Comparison of ENCODE assay signal across 20 cellular contexts in the genomic region with DNA sequence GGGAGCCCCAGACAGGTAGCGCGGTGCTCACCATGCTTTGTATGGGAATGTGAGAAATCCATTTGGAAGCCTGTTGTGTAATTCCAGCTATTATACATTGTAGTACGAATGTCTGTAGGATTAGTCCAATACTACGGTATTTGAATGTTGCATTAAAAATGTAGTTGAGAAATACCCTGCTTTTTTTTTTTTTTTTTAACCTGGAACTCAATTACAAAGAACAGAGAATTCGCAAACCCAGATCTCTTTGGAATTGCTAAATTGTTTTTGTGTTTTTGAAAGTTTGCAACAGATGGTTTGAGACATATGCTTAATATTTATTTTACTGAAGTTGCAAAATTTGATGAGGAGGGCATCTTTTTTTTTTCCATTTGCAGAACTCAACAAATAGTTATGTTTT.
DNase-seq lines count a peak whose midpoint lies in the region; ATAC-seq and TF ChIP-seq lines count a peak whose summit lies in the region.
"Had no signal": no experiment of that assay in that cellular context is flagged by ENCODE, and none has a peak within 500 bp of the region (broad histone marks: within the 10 kb centered on the region; RNA-seq: fewer than 3 reads in every experiment).

No MANE protein-coding gene starts in this region.

- H3K4me1 Mint-ChIP-seq in mesothelial cell of epicardium: peaks cover 7% of the 10 kb centered on the region
- H3K4me1 Mint-ChIP-seq: B cell, IgD-negative memory B cell had no signal

- H3K36me3 ChIP-seq in IMR-90 (ENCODE audit: control insufficient read depth, insufficient read depth, low read length) (no peaks in the 10 kb centered on the region), adipocyte (ENCODE audit: control insufficient read depth, insufficient read depth, low read length, severe bottlenecking) (no peaks in the 10 kb centered on the region)
- H3K36me3 ChIP-seq: BLaER1 treated with 17β-estradiol and CSF1 and Interleukin-3, amounts not matched to agents 10 nM and 100 nM had no signal

- dilution Hi-C loops in IMR-90 (cut with HindIII; ENCODE audit: low sequenced_read_pairs, unreplicated experiment): no loop called here

- no CpG with 5 or more reads among the region's 5 CpGs for WGBS in IMR-90 (ENCODE audit: extremely low coverage in 2 of 2, insufficient read length in 1 of 2), 2 experiments

- H3K18ac ChIP-seq in IMR-90 (ENCODE audit: low read depth, low read length): no peak overlapping the region

- TF ChIP-seq CTCF in AG09319 (IDR thresholded peaks at IDR 0.05; ENCODE audit: low read depth, low read length) (no peak), IMR-90 (conservative IDR thresholded peaks at IDR 0.05; ENCODE audit: low read depth, low read length) (no peak), mesothelial cell of epicardium (IDR thresholded peaks at IDR 0.05; ENCODE audit: unreplicated experiment) (no peak)

- H2BK20ac ChIP-seq in IMR-90 (ENCODE audit: low read depth, low read length): no peak overlapping the region

- no peaks in the 10 kb centered on the region for H3K79me1 ChIP-seq in IMR-90 (ENCODE audit: low read depth in 1 of 2, low read length in 2 of 2)

- H2AK9ac ChIP-seq in IMR-90 (replicated peaks; ENCODE audit: low read depth, low read length, poor library complexity): no peak overlapping the region

- no peak overlapping the region for H3K4me3 Mint-ChIP-seq in mesothelial cell of epicardium
- H3K4me3 Mint-ChIP-seq: B cell; CD8-positive, alpha-beta T cell; IgD-negative memory B cell had no signal

- no peak overlapping the region for H4K8ac ChIP-seq in IMR-90 (ENCODE audit: low read depth in 2 of 2, low read length in 2 of 2)

- H4K91ac ChIP-seq in IMR-90 (ENCODE audit: insufficient read depth, low read depth, low read length): no peak overlapping the region

- no peak overlapping the region for H2BK120ac ChIP-seq in IMR-90 (ENCODE audit: low read depth, low read length)

- H3K14ac ChIP-seq in IMR-90 (replicated peaks; ENCODE audit: low read depth, low read length): no peak overlapping the region

- intact Hi-C loops in IMR-90 (cut with micrococcal nuclease): no loop called here

- no peak overlapping the region for H3K4ac ChIP-seq in IMR-90 (ENCODE audit: low read depth, low read length)

- H2AK5ac ChIP-seq in IMR-90 (ENCODE audit: low read depth, low read length): no peak overlapping the region

- no peaks in the 10 kb centered on the region for H3K4me1 ChIP-seq in IMR-90 (ENCODE audit: control insufficient read depth, insufficient read depth, low read length)
- H3K4me1 ChIP-seq in adipocyte (ENCODE audit: control insufficient read depth, insufficient read depth, low read length): no peaks in the 10 kb centered on the region
- H3K4me1 ChIP-seq: A549 had no signal

- H3K27me3 ChIP-seq in IMR-90 (ENCODE audit: control insufficient read depth, insufficient read depth, low read length): no peaks in the 10 kb centered on the region
- H3K27me3 ChIP-seq in adipocyte (replicated peaks; ENCODE audit: control insufficient read depth, insufficient read depth, low read length): no peaks in the 10 kb centered on the region
- H3K27me3 ChIP-seq: BLaER1 treated with 17β-estradiol and CSF1 and Interleukin-3, amounts not matched to agents 10 nM and 100 nM had no signal

- H3K36me3 Mint-ChIP-seq in mesothelial cell of epicardium: no peaks in the 10 kb centered on the region
- H3K36me3 Mint-ChIP-seq: CD8-positive, alpha-beta T cell had no signal

- H3K9me1 ChIP-seq in IMR-90 (ENCODE audit: insufficient read depth, low read length): no peaks in the 10 kb centered on the region

- H3K4me2 ChIP-seq in IMR-90 (ENCODE audit: low read depth, low read length): no peak overlapping the region
- H3K4me2 ChIP-seq: A549 had no signal

- no peak for TF ChIP-seq RAD21 in IMR-90 (IDR thresholded peaks at IDR 0.05; ENCODE audit: low read length)

- no peak overlapping the region for H3K27ac ChIP-seq in IMR-90 (ENCODE audit: insufficient read depth, low read length)
- H3K27ac ChIP-seq: 22Rv1; A549; BLaER1 treated with 17β-estradiol and CSF1 and Interleukin-3, amounts not matched to agents 10 nM and 100 nM; HL-60 had no signal

- no peak overlapping the region for H2BK15ac ChIP-seq in IMR-90 (ENCODE audit: low read depth, low read length)

- DNase-seq in AG09319 (ENCODE audit: extremely low read depth, low read depth) (peak; percentile 12), IMR-90 (peak; percentile 1), adipocyte (ENCODE audit: low read depth) (peak; percentile 77), fibroblast of gingiva (ENCODE audit: low read depth) (peak; percentile 73), mesothelial cell of epicardium (ENCODE audit: low spot score in 2 of 2, unreplicated experiment in 2 of 2) (no peak), amygdala (lab: John Stamatoyannopoulos, UW) (no peak)
- no peak for DNase-seq in activated effector memory CD4-positive, alpha-beta T cell treated with Interleukin-2 at 50 U/mL for 16 hours
- DNase-seq: Calu3; CD8-positive, alpha-beta T cell; DMS79 treated with DMSO at 0.1 percent for 48 hours; GF-D8; HCEC 1CT had no signal

- POLR2A ChIA-PET in IMR-90 (lab: Charles Lee; ENCODE audit: unreplicated experiment): no interaction called here

- no peak overlapping the region for H4K5ac ChIP-seq in IMR-90 (ENCODE audit: low read depth, low read length)

- no peaks in the 10 kb centered on the region for H3K9me3 Mint-ChIP-seq in mesothelial cell of epicardium

- H4K20me1 ChIP-seq in IMR-90 (ENCODE audit: insufficient read depth, low read length): no peaks in the 10 kb centered on the region
- H4K20me1 ChIP-seq: BLaER1 treated with 17β-estradiol and CSF1 and Interleukin-3, amounts not matched to agents 10 nM and 100 nM had no signal

- no peaks in the 10 kb centered on the region for H3K9me3 ChIP-seq in IMR-90 (ENCODE audit: control insufficient read depth, insufficient read depth, low read length)
- H3K9me3 ChIP-seq in adipocyte (ENCODE audit: control insufficient read depth, low read length): no peaks in the 10 kb centered on the region
- H3K9me3 ChIP-seq: A549; BLaER1 treated with 17β-estradiol and CSF1 and Interleukin-3, amounts not matched to agents 10 nM and 100 nM had no signal

- H2BK5ac ChIP-seq in IMR-90 (ENCODE audit: low read depth, low read length, poor library complexity, severe bottlenecking): no peak overlapping the region

- CTCF ChIA-PET in IMR-90 (lab: Yijun Ruan, JAX): no interaction called here

- BruUV-seq in IMR-90 (replicated peaks; lab: Mats Ljungman, UMichigan): no TSS peak

- H2AFZ ChIP-seq in IMR-90 (replicated peaks; ENCODE audit: low read length, poor library complexity): no peak overlapping the region

- H3K9ac ChIP-seq in IMR-90 (ENCODE audit: low read depth, low read length) (no peak overlapping the region), adipocyte (ENCODE audit: low read length) (no peak overlapping the region)
- H3K9ac ChIP-seq: BLaER1 treated with 17β-estradiol and CSF1 and Interleukin-3, amounts not matched to agents 10 nM and 100 nM had no signal

- in situ Hi-C loops in IMR-90 (cut with MboI; ENCODE audit: low sequenced_read_pairs): no loop called here

- H3K4me3 ChIP-seq in IMR-90 (ENCODE audit: insufficient read depth, low read depth, low read length) (no peak overlapping the region), adipocyte (ENCODE audit: low read length) (no peak overlapping the region)
- H3K4me3 ChIP-seq: A549; BLaER1 treated with 17β-estradiol and CSF1 and Interleukin-3, amounts not matched to agents 10 nM and 100 nM; GM12878 had no signal

- no peak for TF ChIP-seq POLR2A in IMR-90 (IDR thresholded peaks at IDR 0.05; ENCODE audit: low read depth, low read length)

- no peak overlapping the region for H3K56ac ChIP-seq in IMR-90 (ENCODE audit: extremely low read depth, insufficient read depth, low read length)

- ATAC-seq in IMR-90 (ENCODE audit: low read depth) (no peak), HG03175 (IDR thresholded peaks at IDR 0.05; ENCODE audit: unreplicated experiment) (no peak)
- ATAC-seq: A549; CD8-positive, alpha-beta T cell; GM12878 had no signal

- H3K27me3 Mint-ChIP-seq in mesothelial cell of epicardium (ENCODE audit: low read depth): no peaks in the 10 kb centered on the region
- H3K27me3 Mint-ChIP-seq: B cell, IgD-negative memory B cell had no signal

- H3K27ac Mint-ChIP-seq in mesothelial cell of epicardium: no peak overlapping the region
- H3K27ac Mint-ChIP-seq: B cell; CD8-positive, alpha-beta T cell; IgD-negative memory B cell had no signal

- no peak overlapping the region for H3K23ac ChIP-seq in IMR-90 (ENCODE audit: low read depth, low read length)

TF ChIP-seq in IMR-90, 13 proteins besides CTCF, POLR2A, EP300 and RAD21:
- no peak for TF ChIP-seq BHLHE40 (IDR thresholded peaks at IDR 0.05; ENCODE audit: low read depth, low read length)
- TF ChIP-seq, protein P1, sequence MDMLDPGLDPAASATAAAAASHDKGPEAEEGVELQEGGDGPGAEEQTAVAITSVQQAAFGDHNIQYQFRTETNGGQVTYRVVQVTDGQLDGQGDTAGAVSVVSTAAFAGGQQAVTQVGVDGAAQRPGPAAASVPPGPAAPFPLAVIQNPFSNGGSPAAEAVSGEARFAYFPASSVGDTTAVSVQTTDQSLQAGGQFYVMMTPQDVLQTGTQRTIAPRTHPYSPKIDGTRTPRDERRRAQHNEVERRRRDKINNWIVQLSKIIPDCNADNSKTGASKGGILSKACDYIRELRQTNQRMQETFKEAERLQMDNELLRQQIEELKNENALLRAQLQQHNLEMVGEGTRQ (IDR thresholded peaks at IDR 0.05; ENCODE audit: low read depth, low read length): no peak
- no peak for TF ChIP-seq RCOR1 (IDR thresholded peaks at IDR 0.05; ENCODE audit: insufficient replicate concordance, low read length)
- no peak for TF ChIP-seq MXI1 (IDR thresholded peaks at IDR 0.05; ENCODE audit: borderline replicate concordance, low read depth, low read length)
- TF ChIP-seq NFE2L2 (IDR thresholded peaks at IDR 0.05; ENCODE audit: low read depth, low read length): no peak
- TF ChIP-seq, protein P2, sequence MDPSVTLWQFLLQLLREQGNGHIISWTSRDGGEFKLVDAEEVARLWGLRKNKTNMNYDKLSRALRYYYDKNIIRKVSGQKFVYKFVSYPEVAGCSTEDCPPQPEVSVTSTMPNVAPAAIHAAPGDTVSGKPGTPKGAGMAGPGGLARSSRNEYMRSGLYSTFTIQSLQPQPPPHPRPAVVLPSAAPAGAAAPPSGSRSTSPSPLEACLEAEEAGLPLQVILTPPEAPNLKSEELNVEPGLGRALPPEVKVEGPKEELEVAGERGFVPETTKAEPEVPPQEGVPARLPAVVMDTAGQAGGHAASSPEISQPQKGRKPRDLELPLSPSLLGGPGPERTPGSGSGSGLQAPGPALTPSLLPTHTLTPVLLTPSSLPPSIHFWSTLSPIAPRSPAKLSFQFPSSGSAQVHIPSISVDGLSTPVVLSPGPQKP (IDR thresholded peaks at IDR 0.05; ENCODE audit: borderline replicate concordance, low read depth, low read length): no peak

Comparison
In these comparisons a context has a peak if more than half of its experiments do, and no peak if none do; other contexts are left out.
1. DNase-seq: peak in AG09319 (single experiment), IMR-90 (single experiment), adipocyte (single experiment) and fibroblast of gingiva (single experiment); none in mesothelial cell of epicardium (0 of 2), amygdala (0 of 56) and activated effector memory CD4-positive, alpha-beta T cell treated with Interleukin-2 at 50 U/mL for 16 hours (single experiment).